In genomic region chr19:17555929-17556813, GRCh38 we compare ENCODE assay signal across 1 cellular context.
TF ChIP-seq lines count a peak whose summit lies in the region.

No MANE protein-coding gene starts in this region.

TF ChIP-seq in HepG2, 621 proteins besides CTCF, POLR2A, EP300 and RAD21 (continued from another document and continues in another):
- TF ChIP-seq KIAA2018 (CRISPR knock-in tag; IDR thresholded peaks at IDR 0.05; ENCODE audit: borderline replicate concordance) (no peak), JDP2 (CRISPR knock-in tag; IDR thresholded peaks at IDR 0.05; ENCODE audit: borderline replicate concordance) (no peak), TCF7L2 (IDR thresholded peaks at IDR 0.05; ENCODE audit: low read depth, low read length) (no peak), FOXM1 (CRISPR knock-in tag; IDR thresholded peaks at IDR 0.05) (no peak), ZNF556 (CRISPR knock-in tag; IDR thresholded peaks at IDR 0.05; ENCODE audit: borderline replicate concordance) (no peak), RFX3 (CRISPR knock-in tag; IDR thresholded peaks at IDR 0.05) (no peak), FOXK2 (IDR thresholded peaks at IDR 0.05) (no peak), KDM5B (CRISPR knock-in tag; IDR thresholded peaks at IDR 0.05; ENCODE audit: borderline replicate concordance) (0 out of 2 replicates have a peak, but pooled peaks have one; percentile 21), THRA (CRISPR knock-in tag; IDR thresholded peaks at IDR 0.05; ENCODE audit: borderline replicate concordance) (no peak), TFDP2 (CRISPR knock-in tag; IDR thresholded peaks at IDR 0.05) (no peak; the same call in 1 of the 2 replicates), ZNF3 (CRISPR knock-in tag; IDR thresholded peaks at IDR 0.05) (no peak), SMARCE1 (IDR thresholded peaks at IDR 0.05; ENCODE audit: borderline replicate concordance) (no peak), ZNF264 (CRISPR knock-in tag; IDR thresholded peaks at IDR 0.05) (no peak), SNRNP70 (IDR thresholded peaks at IDR 0.05; ENCODE audit: low read depth, low read length) (no peak), STAT6 (CRISPR knock-in tag; IDR thresholded peaks at IDR 0.05; ENCODE audit: borderline replicate concordance) (no peak), JARID2 (CRISPR knock-in tag; IDR thresholded peaks at IDR 0.05; ENCODE audit: insufficient replicate concordance) (no peak), PHF5A (CRISPR knock-in tag; IDR thresholded peaks at IDR 0.05; ENCODE audit: low read depth, unreplicated experiment) (no peak), ZSCAN31 (CRISPR knock-in tag; IDR thresholded peaks at IDR 0.05; ENCODE audit: low read depth) (no peak; the same call in 1 of the 2 replicates), SALL1 (CRISPR knock-in tag; IDR thresholded peaks at IDR 0.05) (0 out of 2 replicates have a peak, but pooled peaks have one; percentile 33), YY1 (IDR thresholded peaks at IDR 0.05; ENCODE audit: insufficient read depth, insufficient replicate concordance, low read depth, low read length) (no peak), TGIF2 (CRISPR knock-in tag; IDR thresholded peaks at IDR 0.05) (no peak), ZNF501 (CRISPR knock-in tag; IDR thresholded peaks at IDR 0.05) (peak; percentile 67; the same call in 1 of the 2 replicates), ZNF563 (CRISPR knock-in tag; IDR thresholded peaks at IDR 0.05) (0 out of 2 replicates have a peak, but pooled peaks have one; percentile 11), KLF11 (CRISPR knock-in tag; IDR thresholded peaks at IDR 0.05) (no peak), EED (CRISPR knock-in tag; IDR thresholded peaks at IDR 0.05) (0 out of 2 replicates have a peak, but pooled peaks have one; percentile 49), PHF20 (CRISPR knock-in tag; IDR thresholded peaks at IDR 0.05) (no peak; the same call in 1 of the 2 replicates), FOXC1 (CRISPR knock-in tag; IDR thresholded peaks at IDR 0.05; ENCODE audit: borderline replicate concordance) (no peak), PLRG1 (conservative IDR thresholded peaks at IDR 0.05) (no peak), CENPX (CRISPR knock-in tag; IDR thresholded peaks at IDR 0.05) (no peak)
- TF ChIP-seq, protein P1, sequence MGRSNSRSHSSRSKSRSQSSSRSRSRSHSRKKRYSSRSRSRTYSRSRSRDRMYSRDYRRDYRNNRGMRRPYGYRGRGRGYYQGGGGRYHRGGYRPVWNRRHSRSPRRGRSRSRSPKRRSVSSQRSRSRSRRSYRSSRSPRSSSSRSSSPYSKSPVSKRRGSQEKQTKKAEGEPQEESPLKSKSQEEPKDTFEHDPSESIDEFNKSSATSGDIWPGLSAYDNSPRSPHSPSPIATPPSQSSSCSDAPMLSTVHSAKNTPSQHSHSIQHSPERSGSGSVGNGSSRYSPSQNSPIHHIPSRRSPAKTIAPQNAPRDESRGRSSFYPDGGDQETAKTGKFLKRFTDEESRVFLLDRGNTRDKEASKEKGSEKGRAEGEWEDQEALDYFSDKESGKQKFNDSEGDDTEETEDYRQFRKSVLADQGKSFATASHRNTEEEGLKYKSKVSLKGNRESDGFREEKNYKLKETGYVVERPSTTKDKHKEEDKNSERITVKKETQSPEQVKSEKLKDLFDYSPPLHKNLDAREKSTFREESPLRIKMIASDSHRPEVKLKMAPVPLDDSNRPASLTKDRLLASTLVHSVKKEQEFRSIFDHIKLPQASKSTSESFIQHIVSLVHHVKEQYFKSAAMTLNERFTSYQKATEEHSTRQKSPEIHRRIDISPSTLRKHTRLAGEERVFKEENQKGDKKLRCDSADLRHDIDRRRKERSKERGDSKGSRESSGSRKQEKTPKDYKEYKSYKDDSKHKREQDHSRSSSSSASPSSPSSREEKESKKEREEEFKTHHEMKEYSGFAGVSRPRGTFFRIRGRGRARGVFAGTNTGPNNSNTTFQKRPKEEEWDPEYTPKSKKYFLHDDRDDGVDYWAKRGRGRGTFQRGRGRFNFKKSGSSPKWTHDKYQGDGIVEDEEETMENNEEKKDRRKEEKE (IDR thresholded peaks at IDR 0.05), result no peak
- TF ChIP-seq, protein P2, sequence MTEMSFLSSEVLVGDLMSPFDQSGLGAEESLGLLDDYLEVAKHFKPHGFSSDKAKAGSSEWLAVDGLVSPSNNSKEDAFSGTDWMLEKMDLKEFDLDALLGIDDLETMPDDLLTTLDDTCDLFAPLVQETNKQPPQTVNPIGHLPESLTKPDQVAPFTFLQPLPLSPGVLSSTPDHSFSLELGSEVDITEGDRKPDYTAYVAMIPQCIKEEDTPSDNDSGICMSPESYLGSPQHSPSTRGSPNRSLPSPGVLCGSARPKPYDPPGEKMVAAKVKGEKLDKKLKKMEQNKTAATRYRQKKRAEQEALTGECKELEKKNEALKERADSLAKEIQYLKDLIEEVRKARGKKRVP (CRISPR knock-in tag; IDR thresholded peaks at IDR 0.05), result no peak
- TF ChIP-seq, protein P3, sequence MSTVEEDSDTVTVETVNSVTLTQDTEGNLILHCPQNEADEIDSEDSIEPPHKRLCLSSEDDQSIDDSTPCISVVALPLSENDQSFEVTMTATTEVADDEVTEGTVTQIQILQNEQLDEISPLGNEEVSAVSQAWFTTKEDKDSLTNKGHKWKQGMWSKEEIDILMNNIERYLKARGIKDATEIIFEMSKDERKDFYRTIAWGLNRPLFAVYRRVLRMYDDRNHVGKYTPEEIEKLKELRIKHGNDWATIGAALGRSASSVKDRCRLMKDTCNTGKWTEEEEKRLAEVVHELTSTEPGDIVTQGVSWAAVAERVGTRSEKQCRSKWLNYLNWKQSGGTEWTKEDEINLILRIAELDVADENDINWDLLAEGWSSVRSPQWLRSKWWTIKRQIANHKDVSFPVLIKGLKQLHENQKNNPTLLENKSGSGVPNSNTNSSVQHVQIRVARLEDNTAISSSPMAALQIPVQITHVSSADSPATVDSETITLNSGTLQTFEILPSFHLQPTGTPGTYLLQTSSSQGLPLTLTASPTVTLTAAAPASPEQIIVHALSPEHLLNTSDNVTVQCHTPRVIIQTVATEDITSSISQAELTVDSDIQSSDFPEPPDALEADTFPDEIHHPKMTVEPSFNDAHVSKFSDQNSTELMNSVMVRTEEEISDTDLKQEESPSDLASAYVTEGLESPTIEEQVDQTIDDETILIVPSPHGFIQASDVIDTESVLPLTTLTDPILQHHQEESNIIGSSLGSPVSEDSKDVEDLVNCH (CRISPR knock-in tag; IDR thresholded peaks at IDR 0.05), result no peak
- TF ChIP-seq, protein P4, sequence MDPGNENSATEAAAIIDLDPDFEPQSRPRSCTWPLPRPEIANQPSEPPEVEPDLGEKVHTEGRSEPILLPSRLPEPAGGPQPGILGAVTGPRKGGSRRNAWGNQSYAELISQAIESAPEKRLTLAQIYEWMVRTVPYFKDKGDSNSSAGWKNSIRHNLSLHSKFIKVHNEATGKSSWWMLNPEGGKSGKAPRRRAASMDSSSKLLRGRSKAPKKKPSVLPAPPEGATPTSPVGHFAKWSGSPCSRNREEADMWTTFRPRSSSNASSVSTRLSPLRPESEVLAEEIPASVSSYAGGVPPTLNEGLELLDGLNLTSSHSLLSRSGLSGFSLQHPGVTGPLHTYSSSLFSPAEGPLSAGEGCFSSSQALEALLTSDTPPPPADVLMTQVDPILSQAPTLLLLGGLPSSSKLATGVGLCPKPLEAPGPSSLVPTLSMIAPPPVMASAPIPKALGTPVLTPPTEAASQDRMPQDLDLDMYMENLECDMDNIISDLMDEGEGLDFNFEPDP (CRISPR knock-in tag; conservative IDR thresholded peaks at IDR 0.05), result 0 out of 2 replicates have a peak, but pooled peaks have one; percentile 29
- TF ChIP-seq, protein P5, sequence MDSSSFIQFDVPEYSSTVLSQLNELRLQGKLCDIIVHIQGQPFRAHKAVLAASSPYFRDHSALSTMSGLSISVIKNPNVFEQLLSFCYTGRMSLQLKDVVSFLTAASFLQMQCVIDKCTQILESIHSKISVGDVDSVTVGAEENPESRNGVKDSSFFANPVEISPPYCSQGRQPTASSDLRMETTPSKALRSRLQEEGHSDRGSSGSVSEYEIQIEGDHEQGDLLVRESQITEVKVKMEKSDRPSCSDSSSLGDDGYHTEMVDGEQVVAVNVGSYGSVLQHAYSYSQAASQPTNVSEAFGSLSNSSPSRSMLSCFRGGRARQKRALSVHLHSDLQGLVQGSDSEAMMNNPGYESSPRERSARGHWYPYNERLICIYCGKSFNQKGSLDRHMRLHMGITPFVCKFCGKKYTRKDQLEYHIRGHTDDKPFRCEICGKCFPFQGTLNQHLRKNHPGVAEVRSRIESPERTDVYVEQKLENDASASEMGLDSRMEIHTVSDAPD (CRISPR knock-in tag; IDR thresholded peaks at IDR 0.05), result no peak
